Comparison of ENCODE assay signal across 21 cellular contexts in genomic region chr6:96940322-96940721, GRCh38. TPM values are rescaled to one million over a fixed set of nuclear protein-coding genes. Genes with fewer than 3 reads are reported as not detected.
A peak's percentile ranks its signal among the peaks of the same experiment; 100 is the strongest.
DNase-seq lines count a peak whose midpoint lies in the region; ATAC-seq and TF ChIP-seq lines count a peak whose summit lies in the region.
"Had no signal": no experiment of that assay in that cellular context is flagged by ENCODE, and none has a peak within 500 bp of the region (broad histone marks: within the 10 kb centered on the region; RNA-seq: fewer than 3 reads in every experiment).

No MANE protein-coding gene starts in this region.

- no peak overlapping the region for H3K27ac Mint-ChIP-seq in activated T-cell treated with anti-CD3 and anti-CD28 coated beads, Interleukin-2, amount 50 U/mL, for 72 hours

- H3K27me3 ChIP-seq in RWPE2 (ENCODE audit: insufficient read depth, poor library complexity, severe bottlenecking) (peaks cover 11% of the 10 kb centered on the region), prostate gland (replicated peaks; ENCODE audit: insufficient read depth) (no peaks in the 10 kb centered on the region)

- DNase-seq in activated T-cell treated with anti-CD3 and anti-CD28 coated beads, Interleukin-2, amount 50 U/mL, for 72 hours, result no peak
- DNase-seq in activated T-cell treated with anti-CD3 and anti-CD28 coated beads for 4 hours (no peak), RWPE2 (ENCODE audit: low spot score) (no peak), epithelial cell of esophagus (ENCODE audit: low read depth) (peak; percentile 10), NCI-H524 (lab: John Stamatoyannopoulos, UW) (no peak), prostate gland (ENCODE audit: low spot score) (no peak), NCI-H2196 treated with DMSO at 0.1 percent for 48 hours (lab: John Stamatoyannopoulos, UW; ENCODE audit: unreplicated experiment) (no peak)
- DNase-seq: AML-193, DND-41, GOT3, MV-4-11, NCI-H187, NCI-H2107, NCI-H2227 treated with DMSO at 0.1 percent for 48 hours, NCI-H526 had no signal

- peaks cover 0 to 1% of the 10 kb centered on the region in 2 donors for H3K36me3 Mint-ChIP-seq in activated T-cell treated with anti-CD3 and anti-CD28 coated beads, Interleukin-2, amount 50 U/mL, for 72 hours (ENCODE audit: insufficient read depth in 2 of 2)

- no peaks in the 10 kb centered on the region for H3K9me3 Mint-ChIP-seq in activated T-cell treated with anti-CD3 and anti-CD28 coated beads, Interleukin-2, amount 50 U/mL, for 72 hours

- no peaks in the 10 kb centered on the region for H3K36me3 ChIP-seq in RWPE2 (ENCODE audit: low read depth)
- no peaks in the 10 kb centered on the region for H3K36me3 ChIP-seq in prostate gland

- H3K4me3 ChIP-seq in RWPE2 (ENCODE audit: severe bottlenecking) (no peak overlapping the region), epithelial cell of esophagus (ENCODE audit: low read length) (no peak overlapping the region), prostate gland (no peak overlapping the region)
- H3K4me3 ChIP-seq: K562 had no signal

- H3K27ac ChIP-seq in RWPE2 (ENCODE audit: poor library complexity, severe bottlenecking), result no peak overlapping the region
- H3K27ac ChIP-seq in prostate gland, result no peak overlapping the region
- H3K27ac ChIP-seq: 22Rv1, C4-2B had no signal

- peak; percentile 33 to 48 for ATAC-seq in activated T-cell treated with anti-CD3 and anti-CD28 coated beads, Interleukin-2, amount 50 U/mL, for 72 hours (replicated peaks in 1 of 2)
- 0 out of 3 replicates have a peak, but pooled peaks have one; percentile 19 for ATAC-seq in RWPE2 (ENCODE audit: low read depth)
- no peak for ATAC-seq in HG02870 (IDR thresholded peaks at IDR 0.05; ENCODE audit: unreplicated experiment)
- ATAC-seq: K562, Panc1, Right ventricle myocardium inferior had no signal

- H3K27me3 Mint-ChIP-seq in activated T-cell treated with anti-CD3 and anti-CD28 coated beads, Interleukin-2, amount 50 U/mL, for 72 hours (ENCODE audit: low read depth), result no peaks in the 10 kb centered on the region

- H3K4me1 Mint-ChIP-seq in activated T-cell treated with anti-CD3 and anti-CD28 coated beads, Interleukin-2, amount 50 U/mL, for 72 hours (ENCODE audit: low read depth), result peaks cover 17% of the 10 kb centered on the region

- TF ChIP-seq CTCF in RWPE2 (IDR thresholded peaks at IDR 0.05; ENCODE audit: poor library complexity, severe bottlenecking) (no peak), epithelial cell of esophagus (IDR thresholded peaks at IDR 0.05; ENCODE audit: insufficient read depth, low read depth, low read length, missing control alignments) (no peak), prostate gland (IDR thresholded peaks at IDR 0.05) (no peak)

- H3K4me1 ChIP-seq in RWPE2 (ENCODE audit: insufficient read depth, poor library complexity, severe bottlenecking) (peaks cover 12% of the 10 kb centered on the region), prostate gland (replicated peaks) (no peaks in the 10 kb centered on the region)

- H3K4me3 Mint-ChIP-seq in activated T-cell treated with anti-CD3 and anti-CD28 coated beads, Interleukin-2, amount 50 U/mL, for 72 hours, result no peak overlapping the region

- no peak for TF ChIP-seq POLR2A in prostate gland (IDR thresholded peaks at IDR 0.05)

- intact Hi-C loops in prostate gland (cut with DNase I), result no loop called here

- H3K9me3 ChIP-seq in RWPE2 (ENCODE audit: severe bottlenecking), result no peaks in the 10 kb centered on the region
- H3K9me3 ChIP-seq in prostate gland, result no peaks in the 10 kb centered on the region

RNA-seq across cellular contexts. Expression of gene KLHL32, which starts 15.8 kb away (rescaled TPM):
- 1 to 10 TPM; 2.1 TPM for total RNA-seq in activated T-cell treated with anti-CD3 and anti-CD28 coated beads, Interleukin-2, amount 50 U/mL, for 72 hours
- total RNA-seq in prostate gland, result 1 to 10 TPM in 1 of 2 donors, under 1 TPM in 1; 0.41 to 6.8 TPM

RNA-seq across cellular contexts. Expression of gene NDUFAF4, which starts 42.6 kb away (rescaled TPM):
- 10 to 100 TPM; 53.9 to 63.5 TPM for total RNA-seq in activated T-cell treated with anti-CD3 and anti-CD28 coated beads, Interleukin-2, amount 50 U/mL, for 72 hours
- 10 to 100 TPM; 15.6 to 29.9 TPM for total RNA-seq in prostate gland
